ENCODE assay signal across 11 cellular contexts in the genomic region with DNA sequence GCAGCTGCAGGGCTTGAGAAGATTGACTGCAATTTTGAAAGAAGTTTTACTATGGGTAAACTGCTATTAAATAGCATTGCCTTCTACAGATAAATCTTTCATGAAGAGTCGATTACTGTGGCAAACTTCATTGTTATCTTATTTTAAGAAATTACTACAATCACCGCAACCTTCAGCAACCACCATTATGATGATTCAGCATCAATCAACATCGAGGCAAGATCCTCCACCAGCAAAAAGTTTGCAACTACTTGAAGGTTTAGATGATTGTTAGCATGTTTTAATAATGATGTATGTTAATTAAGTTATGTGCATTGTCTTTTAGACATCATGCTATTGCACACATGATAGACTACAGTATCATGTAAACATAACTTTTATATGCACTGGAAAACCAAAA.
"Had no signal": no experiment of that assay in that cellular context is flagged by ENCODE, and none has a peak within 500 bp of the region (broad histone marks: within the 10 kb centered on the region; RNA-seq: fewer than 3 reads in every experiment).

No MANE protein-coding gene starts in this region.

- ATAC-seq: GM23338, HCT116 had no signal

- FAIRE-seq: H1, H54 had no signal

- H3K4me2 ChIP-seq: GM23338 had no signal

- H3K9me3 ChIP-seq: HAP-1 had no signal

- H3K4me3 ChIP-seq: GM23248, GM23338, HAP-1 had no signal

- H3K27ac ChIP-seq: GM23248 had no signal

- DNase-seq: GM23248, GOT3, H7, H9, HCEC 1CT, HFFc6 had no signal

- H3K4me1 ChIP-seq: HAP-1 had no signal

- H2AFZ ChIP-seq: GM23248, GM23338 had no signal

- H3K9ac ChIP-seq: GM23248 had no signal

- H3K36me3 ChIP-seq: HAP-1 had no signal
